Comparison of ENCODE assay signal across 1 cellular context in genomic region chr7:101618916-101619315, GRCh38.
TF ChIP-seq lines count a peak whose summit lies in the region.

No MANE protein-coding gene starts in this region.

TF ChIP-seq in H1, 55 proteins besides CTCF, POLR2A, EP300 and RAD21:
- TF ChIP-seq TAF1 (IDR thresholded peaks at IDR 0.05; ENCODE audit: low read depth, low read length) = no peak
- TF ChIP-seq NANOG (IDR thresholded peaks at IDR 0.05; ENCODE audit: insufficient read depth, low read depth, low read length, poor library complexity, severe bottlenecking) = no peak
- no peak for TF ChIP-seq MAX (IDR thresholded peaks at IDR 0.05)
- TF ChIP-seq EZH2 (IDR thresholded peaks at IDR 0.05; ENCODE audit: low read depth, low read length, severe bottlenecking) = no peak
- no peak for TF ChIP-seq GABPA (IDR thresholded peaks at IDR 0.05; ENCODE audit: borderline replicate concordance, insufficient read depth, low read length)
- TF ChIP-seq SP4 (IDR thresholded peaks at IDR 0.05; ENCODE audit: low read length) = no peak
- no peak for TF ChIP-seq CHD2 (IDR thresholded peaks at IDR 0.05; ENCODE audit: low read length)
- no peak for TF ChIP-seq POLR2AphosphoS5 (IDR thresholded peaks at IDR 0.05; ENCODE audit: low read depth, low read length)
- no peak for TF ChIP-seq TAF7 (optimal IDR thresholded peaks at IDR 0.05; ENCODE audit: borderline replicate concordance, low read depth, low read length)
- no peak for TF ChIP-seq CREB1 (IDR thresholded peaks at IDR 0.05)
- no peak for TF ChIP-seq BRCA1 (IDR thresholded peaks at IDR 0.05; ENCODE audit: low read depth, low read length)
- TF ChIP-seq NRF1 (IDR thresholded peaks at IDR 0.05; ENCODE audit: low read depth, low read length) = no peak
